ENCODE assay signal across 8 cellular contexts in the genomic region with DNA sequence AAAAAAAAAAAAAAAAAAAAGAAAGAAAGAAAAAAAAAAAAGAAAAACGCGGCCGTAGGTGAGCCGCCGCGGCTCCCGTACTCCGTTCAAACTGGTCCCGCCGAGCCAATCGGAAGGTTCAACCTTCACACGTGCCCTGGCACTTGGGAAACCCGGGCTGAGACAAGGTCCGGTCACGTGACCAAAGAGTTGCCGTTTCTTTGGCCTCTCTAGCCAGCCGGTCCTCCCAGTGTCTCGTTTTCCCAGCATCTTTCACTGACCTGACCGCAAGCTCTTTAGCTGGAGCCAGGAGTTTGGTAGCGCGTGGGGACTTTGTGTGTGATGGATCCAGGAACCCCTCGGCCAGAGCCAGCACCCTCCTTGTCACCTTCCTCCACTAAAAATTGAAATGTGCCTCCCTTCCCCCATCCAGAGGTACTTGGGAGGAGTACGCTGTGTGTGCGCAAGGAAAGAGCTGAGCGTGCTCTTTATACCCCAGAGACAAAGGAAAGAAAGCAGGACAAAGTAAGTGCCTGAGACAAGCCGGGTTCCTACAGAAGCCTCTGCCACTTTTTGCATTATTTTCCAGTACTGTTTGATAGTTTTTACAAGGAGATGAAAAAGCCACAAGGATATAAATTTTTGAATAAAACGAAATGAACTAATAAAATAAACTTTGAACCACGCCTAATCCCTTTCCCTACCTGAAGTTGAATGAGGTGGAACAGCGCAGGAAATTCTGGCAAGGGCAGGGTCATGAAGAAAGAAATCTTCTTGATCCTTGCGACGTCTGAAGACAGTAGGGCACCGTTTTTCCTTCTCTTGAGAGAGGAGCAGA. TPM values are rescaled to one million over a fixed set of nuclear protein-coding genes. Genes with fewer than 3 reads are reported as not detected.
DNase-seq lines count a peak whose midpoint lies in the region; ATAC-seq and TF ChIP-seq lines count a peak whose summit lies in the region.

No MANE protein-coding gene starts in this region.

- H3K36me3 Mint-ChIP-seq in activated T-helper 2 cell treated with anti-CD3 and anti-CD28 coated beads, Interferon-gamma antibody, Interleukin-2, Interleukin-4, amounts not matched to agents 10 μg/mL and 5 μg/mL and 100 μg/mL, durations not matched to agents 14 hours and 24 hours and 36 hours (ENCODE audit: low read depth) = peaks cover 52% of the 10 kb centered on the region
- peaks cover 0 to 17% (median 0%) of the 10 kb centered on the region in 3 donors for H3K36me3 Mint-ChIP-seq in naive thymus-derived CD8-positive, alpha-beta T cell
- H3K36me3 Mint-ChIP-seq in stimulated activated naive B cell treated with anti-CD40 and anti-IgM and Interleukin-4, amounts not matched to agents 10 μg/mL and 1 μg/mL and 100 μg/mL, for 72 hours = peaks cover 20 to 41% of the 10 kb centered on the region in 2 donors

- POLR2A ChIA-PET in naive thymus-derived CD8-positive, alpha-beta T cell (lab: Charles Lee) = interaction anchor here (0.5 to 8.7 kb wide), 19 partner anchors 12 to 1628 kb away, joined by 3 to 158 read pairs (median 4); partner anchors contain the start of genes DHPS, FBXW9, GET3 and JUNB

- DNase-seq in DMS79 treated with DMSO at 0.1 percent for 48 hours (lab: John Stamatoyannopoulos, UW) (peak; percentile 98), GOT3 (lab: John Stamatoyannopoulos, UW) (peak; percentile 82), LNCaP clone FGC (ENCODE audit: low read depth) (peak; percentile 98), RPMI8226 (peak; percentile 99), fibroblast of mammary gland (ENCODE audit: low read depth) (peak; percentile 100)
- peak; percentile 92 for DNase-seq in activated T-helper 2 cell treated with anti-CD3 and anti-CD28 coated beads, Interferon-gamma antibody, Interleukin-2, Interleukin-4, amounts not matched to agents 10 μg/mL and 5 μg/mL and 100 μg/mL, durations not matched to agents 14 hours and 24 hours and 36 hours (ENCODE audit: low spot score)
- DNase-seq in naive thymus-derived CD8-positive, alpha-beta T cell = peak; percentile 83 to 98 (median 92)
- peak; percentile 91 for DNase-seq in stimulated activated naive B cell treated with anti-CD40 and anti-IgM and Interleukin-4, amounts not matched to agents 10 μg/mL and 1 μg/mL and 100 μg/mL, for 72 hours

- TF ChIP-seq CTCF in LNCaP clone FGC (IDR thresholded peaks at IDR 0.05; ENCODE audit: control insufficient read depth, extremely low read depth, insufficient read depth) (no peak), fibroblast of mammary gland (conservative IDR thresholded peaks at IDR 0.05; ENCODE audit: control insufficient read depth, insufficient read depth, low read depth, low read length) (no peak)

- H3K4me3 Mint-ChIP-seq in activated T-helper 2 cell treated with anti-CD3 and anti-CD28 coated beads, Interferon-gamma antibody, Interleukin-2, Interleukin-4, amounts not matched to agents 10 μg/mL and 5 μg/mL and 100 μg/mL, durations not matched to agents 14 hours and 24 hours and 36 hours (ENCODE audit: low read depth) = peak overlapping the region; percentile 92
- peak overlapping the region; percentile 85 to 96 (median 92) for H3K4me3 Mint-ChIP-seq in naive thymus-derived CD8-positive, alpha-beta T cell
- peak overlapping the region; percentile 90 to 91 for H3K4me3 Mint-ChIP-seq in stimulated activated naive B cell treated with anti-CD40 and anti-IgM and Interleukin-4, amounts not matched to agents 10 μg/mL and 1 μg/mL and 100 μg/mL, for 72 hours

- H3K4me3 ChIP-seq in LNCaP clone FGC (ENCODE audit: low read depth, low read length) (peak overlapping the region; percentile 79), fibroblast of mammary gland (ENCODE audit: control insufficient read depth, low read depth, low read length) (peak overlapping the region; percentile 93)

- H3K27me3 Mint-ChIP-seq in activated T-helper 2 cell treated with anti-CD3 and anti-CD28 coated beads, Interferon-gamma antibody, Interleukin-2, Interleukin-4, amounts not matched to agents 10 μg/mL and 5 μg/mL and 100 μg/mL, durations not matched to agents 14 hours and 24 hours and 36 hours (ENCODE audit: low read depth) = no peaks in the 10 kb centered on the region
- no peaks in the 10 kb centered on the region for H3K27me3 Mint-ChIP-seq in naive thymus-derived CD8-positive, alpha-beta T cell
- no peaks in the 10 kb centered on the region for H3K27me3 Mint-ChIP-seq in stimulated activated naive B cell treated with anti-CD40 and anti-IgM and Interleukin-4, amounts not matched to agents 10 μg/mL and 1 μg/mL and 100 μg/mL, for 72 hours

- intact Hi-C loops in activated T-helper 2 cell treated with anti-CD3 and anti-CD28 coated beads, Interferon-gamma antibody, Interleukin-2, Interleukin-4, amounts not matched to agents 10 μg/mL and 5 μg/mL and 100 μg/mL, durations not matched to agents 14 hours and 24 hours and 36 hours (cut with micrococcal nuclease) = loop anchor here (1.0 to 5.0 kb wide), 4 partner anchors 11 to 1630 kb away; partner anchors contain the start of genes DHPS, ZNF490 and ZNF791

- peak overlapping the region; percentile 90 for H3K27ac Mint-ChIP-seq in activated T-helper 2 cell treated with anti-CD3 and anti-CD28 coated beads, Interferon-gamma antibody, Interleukin-2, Interleukin-4, amounts not matched to agents 10 μg/mL and 5 μg/mL and 100 μg/mL, durations not matched to agents 14 hours and 24 hours and 36 hours
- peak overlapping the region; percentile 88 to 97 (median 93) for H3K27ac Mint-ChIP-seq in naive thymus-derived CD8-positive, alpha-beta T cell
- peak overlapping the region; percentile 89 for H3K27ac Mint-ChIP-seq in stimulated activated naive B cell treated with anti-CD40 and anti-IgM and Interleukin-4, amounts not matched to agents 10 μg/mL and 1 μg/mL and 100 μg/mL, for 72 hours

- peak; percentile 88 to 92 for ATAC-seq in naive thymus-derived CD8-positive, alpha-beta T cell
- peak; percentile 88 to 89 for ATAC-seq in stimulated activated naive B cell treated with anti-CD40 and anti-IgM and Interleukin-4, amounts not matched to agents 10 μg/mL and 1 μg/mL and 100 μg/mL, for 72 hours (replicated peaks)

- H3K9me3 Mint-ChIP-seq in activated T-helper 2 cell treated with anti-CD3 and anti-CD28 coated beads, Interferon-gamma antibody, Interleukin-2, Interleukin-4, amounts not matched to agents 10 μg/mL and 5 μg/mL and 100 μg/mL, durations not matched to agents 14 hours and 24 hours and 36 hours = no peaks in the 10 kb centered on the region
- no peaks in the 10 kb centered on the region for H3K9me3 Mint-ChIP-seq in naive thymus-derived CD8-positive, alpha-beta T cell
- no peaks in the 10 kb centered on the region for H3K9me3 Mint-ChIP-seq in stimulated activated naive B cell treated with anti-CD40 and anti-IgM and Interleukin-4, amounts not matched to agents 10 μg/mL and 1 μg/mL and 100 μg/mL, for 72 hours

- peaks cover 17% of the 10 kb centered on the region for H3K4me1 Mint-ChIP-seq in activated T-helper 2 cell treated with anti-CD3 and anti-CD28 coated beads, Interferon-gamma antibody, Interleukin-2, Interleukin-4, amounts not matched to agents 10 μg/mL and 5 μg/mL and 100 μg/mL, durations not matched to agents 14 hours and 24 hours and 36 hours (ENCODE audit: low read depth)
- peaks cover 28 to 47% (median 40%) of the 10 kb centered on the region in 4 donors for H3K4me1 Mint-ChIP-seq in naive thymus-derived CD8-positive, alpha-beta T cell
- peaks cover 24 to 51% of the 10 kb centered on the region in 2 donors for H3K4me1 Mint-ChIP-seq in stimulated activated naive B cell treated with anti-CD40 and anti-IgM and Interleukin-4, amounts not matched to agents 10 μg/mL and 1 μg/mL and 100 μg/mL, for 72 hours

RNA-seq across cellular contexts. Expression of gene TNPO2, which starts 1.0 kb away (rescaled TPM):
- total RNA-seq in activated T-helper 2 cell treated with anti-CD3 and anti-CD28 coated beads, Interferon-gamma antibody, Interleukin-2, Interleukin-4, amounts not matched to agents 10 μg/mL and 5 μg/mL and 100 μg/mL, durations not matched to agents 14 hours and 24 hours and 36 hours = 109 and 112 TPM in 2 replicates
- 10 to 100 TPM; 80.5 to 81.7 TPM for total RNA-seq in naive thymus-derived CD8-positive, alpha-beta T cell
- polyA plus RNA-seq in naive thymus-derived CD8-positive, alpha-beta T cell = 1 to 10 TPM; 2.0 to 3.1 (median 2.6) TPM

RNA-seq across cellular contexts. Expression of gene TRIR, which starts 11.7 kb away (rescaled TPM):
- 204 and 210 TPM in 2 replicates for total RNA-seq in activated T-helper 2 cell treated with anti-CD3 and anti-CD28 coated beads, Interferon-gamma antibody, Interleukin-2, Interleukin-4, amounts not matched to agents 10 μg/mL and 5 μg/mL and 100 μg/mL, durations not matched to agents 14 hours and 24 hours and 36 hours
- total RNA-seq in naive thymus-derived CD8-positive, alpha-beta T cell = 100 to 1,000 TPM; 197 to 220 TPM
- 100 to 1,000 TPM; 181 to 206 (median 205) TPM for polyA plus RNA-seq in naive thymus-derived CD8-positive, alpha-beta T cell

RNA-seq across cellular contexts. Expression of gene GET3, which starts 14.5 kb away (rescaled TPM):
- total RNA-seq in activated T-helper 2 cell treated with anti-CD3 and anti-CD28 coated beads, Interferon-gamma antibody, Interleukin-2, Interleukin-4, amounts not matched to agents 10 μg/mL and 5 μg/mL and 100 μg/mL, durations not matched to agents 14 hours and 24 hours and 36 hours = 62.7 and 62.8 TPM in 2 replicates
- total RNA-seq in naive thymus-derived CD8-positive, alpha-beta T cell = 10 to 100 TPM; 26.7 to 30.9 TPM
- polyA plus RNA-seq in naive thymus-derived CD8-positive, alpha-beta T cell = 10 to 100 TPM; 46.8 to 72.3 (median 55.7) TPM

RNA-seq across cellular contexts. Expression of gene FBXW9, which starts 26.3 kb away (rescaled TPM):
- total RNA-seq in activated T-helper 2 cell treated with anti-CD3 and anti-CD28 coated beads, Interferon-gamma antibody, Interleukin-2, Interleukin-4, amounts not matched to agents 10 μg/mL and 5 μg/mL and 100 μg/mL, durations not matched to agents 14 hours and 24 hours and 36 hours = 8.8 and 9.4 TPM in 2 replicates
- 1 to 10 TPM; 2.8 to 2.9 TPM for total RNA-seq in naive thymus-derived CD8-positive, alpha-beta T cell
- 1 to 10 TPM; 4.3 to 5.7 (median 5.4) TPM for polyA plus RNA-seq in naive thymus-derived CD8-positive, alpha-beta T cell

RNA-seq across cellular contexts. Expression of gene BEST2, which starts 28.8 kb away (rescaled TPM):
- total RNA-seq in activated T-helper 2 cell treated with anti-CD3 and anti-CD28 coated beads, Interferon-gamma antibody, Interleukin-2, Interleukin-4, amounts not matched to agents 10 μg/mL and 5 μg/mL and 100 μg/mL, durations not matched to agents 14 hours and 24 hours and 36 hours = 0.11 TPM in 1 of 2 replicates, not detected in the other
- total RNA-seq in naive thymus-derived CD8-positive, alpha-beta T cell = not detected
- not detected for polyA plus RNA-seq in naive thymus-derived CD8-positive, alpha-beta T cell

Comparison
In these comparisons a context has a peak if more than half of its experiments do, and no peak if none do; other contexts are left out.
1. Peak in every context shown above with its lines: DNase-seq, ATAC-seq and H3K4me3 ChIP-seq.